Comparison of ENCODE assay signal across 8 cellular contexts in genomic region chr14:73851567-73852382, GRCh38. TPM values are rescaled to one million over a fixed set of nuclear protein-coding genes. Genes with fewer than 3 reads are reported as not detected.
DNase-seq lines count a peak whose midpoint lies in the region; ATAC-seq, FAIRE-seq and TF ChIP-seq lines count a peak whose summit lies in the region.

Gene PTGR2, plus strand, starts transcription at chr14:73851831. Its CDS starts 7,032 bp downstream, at chr14:73858863.

- DNase-seq in D721Med (ENCODE audit: insufficient read length, low spot score): peak; percentile 87
- peak; percentile 86 for DNase-seq in OCI-M2 (lab: John Stamatoyannopoulos, UW; ENCODE audit: unreplicated experiment)
- peak; percentile 87 for DNase-seq in activated T-cell treated with anti-CD3 and anti-CD28 coated beads, Interleukin-2, amount 50 U/mL, for 1 hour
- DNase-seq in epithelial cell of proximal tubule (ENCODE audit: low read depth): peak; percentile 94
- peak; percentile 95 for DNase-seq in mucosa of gallbladder (ENCODE audit: low spot score)
- peak; percentile 78 for DNase-seq in stimulated activated CD8-positive, alpha-beta memory T cell treated with anti-CD3 and anti-CD28 coated beads, Interleukin-4, amount 100 ng/mL, for 24 hours (ENCODE audit: low read depth)

- peak within 1 kb of the TSS; percentile 69 for H3K4me3 ChIP-seq in epithelial cell of proximal tubule (ENCODE audit: low read depth, low read length)

- no peak for TF ChIP-seq CTCF in D721Med (IDR thresholded peaks at IDR 0.05; ENCODE audit: insufficient read depth, missing control alignments)
- TF ChIP-seq CTCF in epithelial cell of proximal tubule (conservative IDR thresholded peaks at IDR 0.05; ENCODE audit: low read depth, low read length): peak; percentile 9

- 0 out of 2 replicates have a peak, but pooled peaks have one; percentile 5 for TF ChIP-seq RAD21 in Ishikawa (IDR thresholded peaks at IDR 0.05; ENCODE audit: low read depth)

- 0 out of 2 replicates have a peak, but pooled peaks have one; percentile 37 for TF ChIP-seq EP300 in Ishikawa (IDR thresholded peaks at IDR 0.05; ENCODE audit: borderline replicate concordance)

- ATAC-seq in GM21528 (IDR thresholded peaks at IDR 0.05; ENCODE audit: low FRiP score, unreplicated experiment): peak; percentile 80

- no peak for FAIRE-seq in D721Med (lab: Jason Lieb, UNC)

TF ChIP-seq in Ishikawa, 13 proteins besides CTCF, POLR2A, EP300 and RAD21:
- TF ChIP-seq NFIC (IDR thresholded peaks at IDR 0.05): no peak
- TF ChIP-seq YY1 (IDR thresholded peaks at IDR 0.05; ENCODE audit: low read depth): peak; percentile 35; the same call in 1 of the 2 replicates
- TF ChIP-seq MAX (IDR thresholded peaks at IDR 0.05): peak; percentile 2; the same call in 1 of the 2 replicates
- TF ChIP-seq USF1 (IDR thresholded peaks at IDR 0.05): no peak
- peak; percentile 27; the same call in 1 of the 2 replicates for TF ChIP-seq REST (IDR thresholded peaks at IDR 0.05; ENCODE audit: low read depth)
- peak; percentile 86 for TF ChIP-seq TAF1 (IDR thresholded peaks at IDR 0.05; ENCODE audit: low read depth)
- TF ChIP-seq TCF12 (IDR thresholded peaks at IDR 0.05; ENCODE audit: low read depth): peak; percentile 45; the same call in 1 of the 2 replicates
- TF ChIP-seq CREB1 (IDR thresholded peaks at IDR 0.05; ENCODE audit: low read depth): 0 out of 2 replicates have a peak, but pooled peaks have one; percentile 23
- peak; percentile 99 for TF ChIP-seq ZBTB7A (IDR thresholded peaks at IDR 0.05; ENCODE audit: low read depth)
- peak; percentile 84 for TF ChIP-seq TEAD4 (IDR thresholded peaks at IDR 0.05)

RNA-seq across cellular contexts. Expression of gene PTGR2, which starts in this region (rescaled TPM):
- total RNA-seq in epithelial cell of proximal tubule (4.8 and 5.4 TPM in 2 replicates), mucosa of gallbladder (13.4 TPM)

Comparison
In these comparisons a context has a peak if more than half of its experiments do, and no peak if none do; other contexts are left out.
1. Peak in every context shown above with its lines: DNase-seq, ATAC-seq and H3K4me3 ChIP-seq.